In genomic region chr1:220893701-220894024, GRCh38 we compare ENCODE assay signal across 13 cellular contexts. TPM values are rescaled to one million over a fixed set of nuclear protein-coding genes. Genes with fewer than 3 reads are reported as not detected.
DNase-seq lines count a peak whose midpoint lies in the region; ATAC-seq, FAIRE-seq and TF ChIP-seq lines count a peak whose summit lies in the region.
"Had no signal": no experiment of that assay in that cellular context is flagged by ENCODE, and none has a peak within 500 bp of the region (broad histone marks: within the 10 kb centered on the region; RNA-seq: fewer than 3 reads in every experiment).

No MANE protein-coding gene starts in this region.

- no peak for DNase-seq in activated naive CD8-positive, alpha-beta T cell treated with anti-CD3 and anti-CD28 coated beads, Interleukin-2, amount 10 ng/mL, durations not matched to agents 7 days and 5 days
- DNase-seq in activated naive CD8-positive, alpha-beta T cell treated with anti-CD3 and anti-CD28 coated beads for 36 hours = no peak
- DNase-seq in esophagus muscularis mucosa (ENCODE audit: extremely low spot score) (peak; percentile 55), tibial nerve (ENCODE audit: low spot score in 2 of 2) (no peak), urothelium cell line (ENCODE audit: low spot score) (no peak), NCI-H446 (lab: John Stamatoyannopoulos, UW) (no peak)
- no peak for DNase-seq in naive thymus-derived CD4-positive, alpha-beta T cell
- no peak for DNase-seq in stimulated activated CD4-positive, alpha-beta T cell treated with anti-CD3 and anti-CD28 coated beads, Interleukin-4, amount 100 ng/mL, for 24 hours
- DNase-seq: left colon; NCI-H526 treated with DMSO at 0.1 percent for 48 hours; stimulated activated CD4-positive, alpha-beta T cell treated with anti-CD3 and anti-CD28 coated beads, Interleukin-15, amount 100 ng/mL, for 24 hours had no signal

- ATAC-seq in activated naive CD8-positive, alpha-beta T cell treated with anti-CD3 and anti-CD28 coated beads, Interleukin-2, amount 10 ng/mL, durations not matched to agents 7 days and 5 days (ENCODE audit: low read depth) = no peak
- ATAC-seq in naive thymus-derived CD4-positive, alpha-beta T cell = peak; percentile 22

- WGBS in esophagus muscularis mucosa = 43% methylated on average over 11 of the region's 11 CpGs
- WGBS in tibial nerve, 2 donors = 45 to 49% methylated on average over 11 of the region's 11 CpGs

- no peak for TF ChIP-seq EP300 in esophagus muscularis mucosa (IDR thresholded peaks at IDR 0.05)
- TF ChIP-seq EP300 in tibial nerve (IDR thresholded peaks at IDR 0.05) = no peak

- no peak for FAIRE-seq in urothelium cell line (lab: Jason Lieb, UNC)

- POLR2A ChIA-PET in activated naive CD8-positive, alpha-beta T cell treated with anti-CD3 and anti-CD28 coated beads, Interleukin-2, amount 10 ng/mL, durations not matched to agents 7 days and 5 days (lab: Charles Lee) = no interaction called here
- POLR2A ChIA-PET in naive thymus-derived CD4-positive, alpha-beta T cell (lab: Charles Lee) = no interaction called here

- H3K36me3 ChIP-seq in esophagus muscularis mucosa (no peaks in the 10 kb centered on the region), tibial nerve (no peaks in the 10 kb centered on the region)
- no peaks in the 10 kb centered on the region for H3K36me3 ChIP-seq in naive thymus-derived CD4-positive, alpha-beta T cell (ENCODE audit: control insufficient read depth in 2 of 3, insufficient read depth in 3 of 3, low read length in 3 of 3)
- H3K36me3 ChIP-seq: SJSA1 had no signal

- H3K9me3 ChIP-seq in esophagus muscularis mucosa (no peaks in the 10 kb centered on the region), tibial nerve (no peaks in the 10 kb centered on the region)
- H3K9me3 ChIP-seq in naive thymus-derived CD4-positive, alpha-beta T cell (ENCODE audit: control insufficient read depth in 2 of 3, low read length in 3 of 3) = no peaks in the 10 kb centered on the region

- peaks cover 11 to 26% (median 23%) of the 10 kb centered on the region in 4 donors for H3K4me1 ChIP-seq in esophagus muscularis mucosa
- H3K4me1 ChIP-seq in naive thymus-derived CD4-positive, alpha-beta T cell (ENCODE audit: control insufficient read depth in 2 of 2, insufficient read depth in 2 of 2, low read length in 2 of 2) = no peaks in the 10 kb centered on the region
- H3K4me1 ChIP-seq in tibial nerve = peaks cover 0 to 47% (median 11%) of the 10 kb centered on the region in 4 donors
- H3K4me1 ChIP-seq: SJSA1 had no signal

- H3K27me3 ChIP-seq in esophagus muscularis mucosa (peaks cover 11 to 77% (median 48%) of the 10 kb centered on the region in 4 donors), tibial nerve (peaks cover 0 to 88% of the 10 kb centered on the region in 2 donors)
- H3K27me3 ChIP-seq in naive thymus-derived CD4-positive, alpha-beta T cell (ENCODE audit: control insufficient read depth in 2 of 2, insufficient read depth in 2 of 2, low read length in 2 of 2) = no peaks in the 10 kb centered on the region
- H3K27me3 ChIP-seq: SJSA1 had no signal

- H3K27ac ChIP-seq in esophagus muscularis mucosa (replicated peaks in 1 of 4) (no peak overlapping the region), tibial nerve (no peak overlapping the region)
- H3K27ac ChIP-seq in naive thymus-derived CD4-positive, alpha-beta T cell (ENCODE audit: low read depth, low read length) = no peak overlapping the region
- H3K27ac ChIP-seq: SJSA1 had no signal

- peak overlapping the region; percentile 61 for H3K4me3 Mint-ChIP-seq in activated naive CD8-positive, alpha-beta T cell treated with anti-CD3 and anti-CD28 coated beads, Interleukin-2, amount 10 ng/mL, durations not matched to agents 7 days and 5 days
- no peak overlapping the region for H3K4me3 Mint-ChIP-seq in activated naive CD8-positive, alpha-beta T cell treated with anti-CD3 and anti-CD28 coated beads for 36 hours
- H3K4me3 Mint-ChIP-seq in naive thymus-derived CD4-positive, alpha-beta T cell = peak overlapping the region in 3 of 10 donors; percentile 34 to 70 (median 36)

- TF ChIP-seq CTCF in esophagus muscularis mucosa (IDR thresholded peaks at IDR 0.05) = no peak
- no peak for TF ChIP-seq CTCF in tibial nerve (IDR thresholded peaks at IDR 0.05)

- no peak for TF ChIP-seq POLR2A in esophagus muscularis mucosa (IDR thresholded peaks at IDR 0.05; ENCODE audit: low read depth)
- no peak for TF ChIP-seq POLR2A in tibial nerve (IDR thresholded peaks at IDR 0.05)

- H3K9me3 Mint-ChIP-seq in activated naive CD8-positive, alpha-beta T cell treated with anti-CD3 and anti-CD28 coated beads, Interleukin-2, amount 10 ng/mL, durations not matched to agents 7 days and 5 days = peaks cover 16% of the 10 kb centered on the region
- peaks cover 8% of the 10 kb centered on the region for H3K9me3 Mint-ChIP-seq in activated naive CD8-positive, alpha-beta T cell treated with anti-CD3 and anti-CD28 coated beads for 36 hours
- H3K9me3 Mint-ChIP-seq in naive thymus-derived CD4-positive, alpha-beta T cell = peaks cover 0 to 28% (median 6%) of the 10 kb centered on the region in 11 donors
- H3K9me3 Mint-ChIP-seq: activated naive CD4-positive, alpha-beta T cell treated with anti-CD3 and anti-CD28 coated beads, Interleukin-2, amount 50 U/mL, for 72 hours had no signal

- H3K27ac Mint-ChIP-seq in activated naive CD8-positive, alpha-beta T cell treated with anti-CD3 and anti-CD28 coated beads, Interleukin-2, amount 10 ng/mL, durations not matched to agents 7 days and 5 days = no peak overlapping the region
- H3K27ac Mint-ChIP-seq in activated naive CD8-positive, alpha-beta T cell treated with anti-CD3 and anti-CD28 coated beads for 36 hours = no peak overlapping the region
- H3K27ac Mint-ChIP-seq in naive thymus-derived CD4-positive, alpha-beta T cell = no peak overlapping the region
- H3K27ac Mint-ChIP-seq: activated naive CD4-positive, alpha-beta T cell treated with anti-CD3 and anti-CD28 coated beads, Interleukin-2, amount 50 U/mL, for 72 hours had no signal

- CTCF ChIA-PET in naive thymus-derived CD4-positive, alpha-beta T cell (lab: Charles Lee) = no interaction called here

- H3K36me3 Mint-ChIP-seq in activated naive CD8-positive, alpha-beta T cell treated with anti-CD3 and anti-CD28 coated beads, Interleukin-2, amount 10 ng/mL, durations not matched to agents 7 days and 5 days = peaks cover 3% of the 10 kb centered on the region
- peaks cover 6% of the 10 kb centered on the region for H3K36me3 Mint-ChIP-seq in activated naive CD8-positive, alpha-beta T cell treated with anti-CD3 and anti-CD28 coated beads for 36 hours
- peaks cover 0 to 3% (median 0%) of the 10 kb centered on the region in 5 donors for H3K36me3 Mint-ChIP-seq in naive thymus-derived CD4-positive, alpha-beta T cell

- H3K4me3 ChIP-seq in esophagus muscularis mucosa = peak overlapping the region; percentile 42 to 49 (median 42)
- H3K4me3 ChIP-seq in naive thymus-derived CD4-positive, alpha-beta T cell (ENCODE audit: low read length) = no peak overlapping the region
- peak overlapping the region; percentile 2 to 44 (median 33) for H3K4me3 ChIP-seq in tibial nerve
- H3K4me3 ChIP-seq: SJSA1 had no signal

- intact Hi-C loops in esophagus muscularis mucosa (cut with DNase I) = no loop called here
- intact Hi-C loops in naive thymus-derived CD4-positive, alpha-beta T cell (cut with micrococcal nuclease) = loop anchor here in 1 of 2 donors (2.0 kb wide), 1 partner anchor 17 kb away; no protein-coding TSS in a partner anchor

- peaks cover 59% of the 10 kb centered on the region for H3K27me3 Mint-ChIP-seq in activated naive CD8-positive, alpha-beta T cell treated with anti-CD3 and anti-CD28 coated beads, Interleukin-2, amount 10 ng/mL, durations not matched to agents 7 days and 5 days
- peaks cover 84% of the 10 kb centered on the region for H3K27me3 Mint-ChIP-seq in activated naive CD8-positive, alpha-beta T cell treated with anti-CD3 and anti-CD28 coated beads for 36 hours
- peaks cover 62 to 87% (median 75%) of the 10 kb centered on the region in 5 donors for H3K27me3 Mint-ChIP-seq in naive thymus-derived CD4-positive, alpha-beta T cell

- peaks cover 2% of the 10 kb centered on the region for H3K4me1 Mint-ChIP-seq in activated naive CD8-positive, alpha-beta T cell treated with anti-CD3 and anti-CD28 coated beads, Interleukin-2, amount 10 ng/mL, durations not matched to agents 7 days and 5 days
- H3K4me1 Mint-ChIP-seq in activated naive CD8-positive, alpha-beta T cell treated with anti-CD3 and anti-CD28 coated beads for 36 hours = peaks cover 14% of the 10 kb centered on the region
- H3K4me1 Mint-ChIP-seq in naive thymus-derived CD4-positive, alpha-beta T cell = peaks cover 0 to 11% (median 5%) of the 10 kb centered on the region in 7 donors

RNA-seq across cellular contexts. Expression of gene HLX, which starts 14.4 kb away (rescaled TPM):
- total RNA-seq in activated naive CD8-positive, alpha-beta T cell treated with anti-CD3 and anti-CD28 coated beads, Interleukin-2, amount 10 ng/mL, durations not matched to agents 7 days and 5 days = under 1 TPM; 0.28 to 0.43 TPM
- total RNA-seq in activated naive CD8-positive, alpha-beta T cell treated with anti-CD3 and anti-CD28 coated beads for 36 hours = not detected
- 10 to 100 TPM in 3 of 4 donors, 1 to 10 TPM in 1; 8.7 to 27.3 (median 16.1) TPM for total RNA-seq in esophagus muscularis mucosa
- total RNA-seq in naive thymus-derived CD4-positive, alpha-beta T cell = 10 to 100 TPM in 1 of 5 experiments, 1 to 10 TPM in 2, under 1 TPM in 1, not detected in 1; 0.27 to 11.0 (median 2.1) TPM
- not detected for polyA plus RNA-seq in naive thymus-derived CD4-positive, alpha-beta T cell
- 10 to 100 TPM; 16.5 to 29.2 (median 23.0) TPM for total RNA-seq in tibial nerve
